In the genomic region with DNA sequence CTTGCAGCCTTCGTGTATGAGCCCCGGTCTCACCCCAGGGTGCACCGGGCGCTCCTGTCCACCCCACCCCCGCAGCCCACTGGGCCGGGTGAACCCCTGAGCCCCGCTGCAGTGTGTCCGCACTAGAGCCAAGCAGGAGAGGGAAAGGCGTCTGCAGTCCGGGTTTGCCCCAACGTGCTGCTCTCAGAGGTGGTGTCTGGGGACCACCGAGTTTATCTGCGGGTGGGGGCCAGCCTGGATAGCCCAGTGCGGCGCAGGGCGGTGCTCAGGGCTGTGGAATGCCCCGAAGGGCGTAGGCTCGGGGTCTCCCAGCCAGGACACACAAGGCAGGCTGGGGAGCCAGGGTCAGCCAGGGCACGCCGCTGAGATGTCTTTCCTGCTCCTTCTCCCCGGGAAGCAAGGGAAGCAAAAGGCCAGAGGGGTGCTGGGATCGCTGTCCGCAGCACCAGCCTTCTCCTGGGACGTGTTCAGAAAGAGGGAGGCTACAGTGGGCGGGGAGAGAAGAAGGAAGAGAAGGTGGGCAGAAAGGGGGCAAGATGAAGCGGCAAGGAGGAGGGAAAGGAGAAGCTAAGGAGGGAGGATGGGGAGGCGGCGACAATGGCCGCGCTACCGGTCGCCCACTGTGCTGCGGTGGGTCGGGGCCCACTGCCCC, we compare ENCODE assay signal across 8 cellular contexts. TPM values are rescaled to one million over a fixed set of nuclear protein-coding genes. Genes with fewer than 3 reads are reported as not detected.
DNase-seq lines count a peak whose midpoint lies in the region; ATAC-seq and TF ChIP-seq lines count a peak whose summit lies in the region.

No MANE protein-coding gene starts in this region.

- H3K27ac ChIP-seq in HUES48 (ENCODE audit: low read depth, low read length) (no peak overlapping the region), colonic mucosa (peak overlapping the region; percentile 60), mesendoderm (ENCODE audit: low read depth, low read length) (no peak overlapping the region), uterus (peak overlapping the region; percentile 48 to 58)

- H3K79me1 ChIP-seq in mesendoderm (ENCODE audit: low read length), result no peaks in the 10 kb centered on the region

- no peak for ATAC-seq in GM21576 (IDR thresholded peaks at IDR 0.05; ENCODE audit: unreplicated experiment)
- ATAC-seq in GM18861 (IDR thresholded peaks at IDR 0.05; ENCODE audit: unreplicated experiment), result no peak

- H2BK5ac ChIP-seq in mesendoderm (ENCODE audit: low read length), result no peak overlapping the region

- no peak overlapping the region for H4K5ac ChIP-seq in mesendoderm (ENCODE audit: low read length)

- H3K4ac ChIP-seq in mesendoderm (ENCODE audit: low read depth, low read length), result peak overlapping the region; percentile 58

- H3K4me3 ChIP-seq in AG10803 (ENCODE audit: low read length), result peak overlapping the region; percentile 60
- peak overlapping the region; percentile 77 for H3K4me3 ChIP-seq in HUES48 (ENCODE audit: low read depth, low read length)
- peak overlapping the region; percentile 55 for H3K4me3 ChIP-seq in colonic mucosa
- peak overlapping the region; percentile 0 for H3K4me3 ChIP-seq in mesendoderm (ENCODE audit: low read length)
- H3K4me3 ChIP-seq in uterus, result peak overlapping the region; percentile 49 to 56

- H3K4me1 ChIP-seq in HUES48 (ENCODE audit: control insufficient read depth, insufficient read depth, low read length) (peaks cover 19% of the 10 kb centered on the region), colonic mucosa (peaks cover 11% of the 10 kb centered on the region), mesendoderm (ENCODE audit: control insufficient read depth, low read depth, low read length) (no peaks in the 10 kb centered on the region), uterus (no peaks in the 10 kb centered on the region)

- no peak overlapping the region for H2BK120ac ChIP-seq in mesendoderm (ENCODE audit: low read depth, low read length)

- H3K4me2 ChIP-seq in mesendoderm (ENCODE audit: low read length), result peak overlapping the region; percentile 13

- no peak overlapping the region for H2AK5ac ChIP-seq in mesendoderm (ENCODE audit: low read length)

- H3K36me3 ChIP-seq in HUES48 (ENCODE audit: control insufficient read depth, insufficient read depth, low read length), result no peaks in the 10 kb centered on the region
- no peaks in the 10 kb centered on the region for H3K36me3 ChIP-seq in colonic mucosa
- no peaks in the 10 kb centered on the region for H3K36me3 ChIP-seq in mesendoderm (ENCODE audit: control insufficient read depth, insufficient read depth, low read length)
- no peaks in the 10 kb centered on the region for H3K36me3 ChIP-seq in uterus

- H4K8ac ChIP-seq in mesendoderm (ENCODE audit: low read depth, low read length), result no peak overlapping the region

- peak overlapping the region; percentile 64 for H3K56ac ChIP-seq in mesendoderm (ENCODE audit: low read length)

- TF ChIP-seq POLR2A in uterus (IDR thresholded peaks at IDR 0.05), result no peak

- TF ChIP-seq CTCF in AG10803 (conservative IDR thresholded peaks at IDR 0.05; ENCODE audit: low read length), result no peak
- no peak for TF ChIP-seq CTCF in colonic mucosa (IDR thresholded peaks at IDR 0.05)
- no peak for TF ChIP-seq CTCF in uterus (IDR thresholded peaks at IDR 0.05)

- H3K27me3 ChIP-seq in HUES48 (ENCODE audit: control insufficient read depth, insufficient read depth, low read length), result peaks cover 38% of the 10 kb centered on the region
- H3K27me3 ChIP-seq in colonic mucosa, result no peaks in the 10 kb centered on the region
- no peaks in the 10 kb centered on the region for H3K27me3 ChIP-seq in mesendoderm (ENCODE audit: insufficient read depth, low read length, poor library complexity)
- no peaks in the 10 kb centered on the region for H3K27me3 ChIP-seq in uterus

- no peak overlapping the region for H2BK15ac ChIP-seq in mesendoderm (replicated peaks; ENCODE audit: low read depth)

- H3K9ac ChIP-seq in HUES48 (ENCODE audit: low read depth, low read length), result peak overlapping the region; percentile 67
- peak overlapping the region; percentile 78 to 91 for H3K9ac ChIP-seq in colonic mucosa (ENCODE audit: low read depth in 2 of 2, low read length in 2 of 2)
- peak overlapping the region; percentile 36 for H3K9ac ChIP-seq in mesendoderm (ENCODE audit: low read length)

- peak overlapping the region; percentile 47 for H3K18ac ChIP-seq in mesendoderm (ENCODE audit: low read length)

- WGBS in mesendoderm (ENCODE audit: extremely low coverage, insufficient coverage, low lambda C conversion rate), result no CpG with 5 or more reads among the region's 35 CpGs

- intact Hi-C loops in colonic mucosa (cut with DNase I), result no loop called here
- intact Hi-C loops in uterus (cut with DNase I; ENCODE audit: low total_unique reads), result no loop called here

- peak overlapping the region; percentile 29 for H3K23ac ChIP-seq in mesendoderm (ENCODE audit: low read length)

- DNase-seq in AG10803 (ENCODE audit: low read depth) (peak; percentile 12), colonic mucosa (peak; percentile 42), mesendoderm (peak; percentile 67), uterus (no peak), HCEC 1CT (no peak)

- H3K79me2 ChIP-seq in mesendoderm (ENCODE audit: control insufficient read depth, insufficient read depth, low read length), result no peaks in the 10 kb centered on the region

- no peaks in the 10 kb centered on the region for H3K9me3 ChIP-seq in HUES48 (ENCODE audit: control insufficient read depth, insufficient read depth, low read length)
- H3K9me3 ChIP-seq in colonic mucosa, result no peaks in the 10 kb centered on the region
- H3K9me3 ChIP-seq in uterus, result no peaks in the 10 kb centered on the region

RNA-seq across cellular contexts. Expression of a gene that starts 56.6 kb away (rescaled TPM):
- total RNA-seq in colonic mucosa (1 to 10 TPM; 3.9 to 4.5 TPM), uterus (not detected)
- not detected for polyA plus RNA-seq in mesendoderm (2013, experiment 1 of 2)
- 0.01 TPM for polyA plus RNA-seq in mesendoderm (2013, experiment 2 of 2)

Comparison
In these comparisons a context has a peak if more than half of its experiments do, and no peak if none do; other contexts are left out.
1. DNase-seq: peak in AG10803 (single experiment), colonic mucosa (single experiment) and mesendoderm (single experiment); none in uterus (0 of 2) and HCEC 1CT (single experiment).
2. H3K4me3 ChIP-seq: peak in every context shown above with its lines; median percentile 77 in HUES48; 60 in AG10803; 55 in colonic mucosa; 52 in uterus; 0 in mesendoderm.
3. H3K27ac ChIP-seq: peak in colonic mucosa (single experiment) and uterus (2 of 2); none in HUES48 (single experiment) and mesendoderm (single experiment).
4. RNA of a gene that starts 56.6 kb away (total RNA-seq): 3.9 to 4.5 TPM in colonic mucosa; not detected in uterus; every median in the first group is over 4 times any median in the second.
5. Peak in every context shown above with its lines, with median percentiles within 50 percentile points of each other: H3K9ac ChIP-seq.